In the genomic region with DNA sequence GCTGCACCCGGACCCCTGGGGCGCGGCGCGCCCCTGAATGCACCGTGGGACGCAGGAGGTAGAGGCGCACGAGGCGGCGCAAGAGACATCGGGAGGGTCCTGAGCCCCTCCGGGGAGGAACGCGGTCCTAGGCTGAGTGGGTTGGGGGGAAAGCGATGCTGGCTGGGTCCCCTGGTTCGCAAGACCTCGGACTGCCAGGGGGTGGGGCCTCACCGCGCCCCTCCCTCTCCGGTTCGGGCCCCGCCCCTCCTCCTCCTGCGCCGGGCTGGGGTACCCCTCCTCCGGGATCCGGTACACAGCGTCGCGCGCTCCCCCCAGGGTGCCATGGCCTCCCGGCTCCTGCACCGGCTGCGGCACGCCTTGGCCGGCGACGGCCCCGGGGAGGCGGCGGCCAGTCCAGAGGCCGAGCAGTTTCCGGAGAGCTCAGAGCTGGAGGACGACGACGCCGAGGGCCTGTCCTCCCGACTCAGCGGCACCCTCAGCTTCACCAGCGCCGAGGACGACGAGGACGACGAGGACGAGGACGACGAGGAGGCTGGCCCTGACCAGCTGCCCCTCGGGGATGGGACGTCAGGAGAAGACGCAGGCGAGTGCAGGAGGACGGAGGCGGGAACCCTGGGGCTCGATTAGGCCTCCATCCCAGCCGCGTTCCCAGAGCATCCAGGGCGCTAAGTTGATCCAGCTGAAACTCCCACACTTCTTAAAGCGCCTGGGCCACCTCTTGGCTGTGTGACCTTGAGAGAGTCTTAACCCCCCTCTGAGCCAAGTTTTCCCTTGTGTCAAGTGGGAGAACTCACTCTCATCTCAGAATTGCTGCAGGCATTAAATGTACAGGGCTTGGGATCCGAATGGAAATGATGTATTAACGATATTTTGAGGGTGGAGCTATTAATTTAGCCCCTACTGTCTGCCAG, we compare ENCODE assay signal across 1 cellular context.
A peak's percentile ranks its signal among the peaks of the same experiment; 100 is the strongest.
TF ChIP-seq lines count a peak whose summit lies in the region.

No MANE protein-coding gene starts in this region.

TF ChIP-seq in WTC11, 78 proteins besides CTCF, POLR2A, EP300 and RAD21 (continued from another document):
- TF ChIP-seq TP53 (CRISPR knock-in tag; IDR thresholded peaks at IDR 0.05) (peak; percentile 82; the same call in 1 of the 2 replicates), OVOL2 (CRISPR knock-in tag; IDR thresholded peaks at IDR 0.05; ENCODE audit: borderline replicate concordance) (no peak), SMAD4 (CRISPR knock-in tag; IDR thresholded peaks at IDR 0.05) (no peak), RORB (CRISPR knock-in tag; IDR thresholded peaks at IDR 0.05) (no peak), MYBL2 (CRISPR knock-in tag; IDR thresholded peaks at IDR 0.05) (peak; percentile 30; the same call in 1 of the 2 replicates), ZBTB21 (CRISPR knock-in tag; IDR thresholded peaks at IDR 0.05; ENCODE audit: borderline replicate concordance) (0 out of 2 replicates have a peak, but pooled peaks have one; percentile 78), NR2C2 (CRISPR knock-in tag; IDR thresholded peaks at IDR 0.05) (no peak), SMAD3 (CRISPR knock-in tag; IDR thresholded peaks at IDR 0.05; ENCODE audit: borderline replicate concordance) (no peak), TCF7 (CRISPR knock-in tag; IDR thresholded peaks at IDR 0.05; ENCODE audit: low read depth) (no peak), NR3C1 (CRISPR knock-in tag; conservative IDR thresholded peaks at IDR 0.05; ENCODE audit: low read depth) (peak; percentile 92; the same call in 1 of the 2 replicates), NFE2L1 (CRISPR knock-in tag; IDR thresholded peaks at IDR 0.05) (no peak), ELF4 (CRISPR knock-in tag; IDR thresholded peaks at IDR 0.05; ENCODE audit: low read depth) (no peak), ATF1 (CRISPR knock-in tag; IDR thresholded peaks at IDR 0.05) (no peak), FOXK1 (CRISPR knock-in tag; IDR thresholded peaks at IDR 0.05) (peak; percentile 55), HMGA2 (CRISPR knock-in tag; IDR thresholded peaks at IDR 0.05) (no peak), SP1 (CRISPR knock-in tag; conservative IDR thresholded peaks at IDR 0.05) (peak; percentile 89), KAT7 (CRISPR knock-in tag; IDR thresholded peaks at IDR 0.05; ENCODE audit: borderline replicate concordance) (0 out of 2 replicates have a peak, but pooled peaks have one; percentile 71), NR1H2 (CRISPR knock-in tag; IDR thresholded peaks at IDR 0.05) (no peak), NFATC4 (CRISPR knock-in tag; IDR thresholded peaks at IDR 0.05) (no peak), ETV6 (CRISPR knock-in tag; IDR thresholded peaks at IDR 0.05) (peak; percentile 35; the same call in 1 of the 2 replicates), MXD4 (CRISPR knock-in tag; IDR thresholded peaks at IDR 0.05; ENCODE audit: borderline replicate concordance) (no peak), CBFB (CRISPR knock-in tag; IDR thresholded peaks at IDR 0.05; ENCODE audit: low read depth) (peak; percentile 55; the same call in 1 of the 2 replicates), CREM (CRISPR knock-in tag; IDR thresholded peaks at IDR 0.05) (no peak; the same call in 1 of the 2 replicates), TEAD1 (CRISPR knock-in tag; IDR thresholded peaks at IDR 0.05) (0 out of 2 replicates have a peak, but pooled peaks have one; percentile 23), TEAD4 (CRISPR knock-in tag; IDR thresholded peaks at IDR 0.05) (no peak), ZNF396 (CRISPR knock-in tag; IDR thresholded peaks at IDR 0.05; ENCODE audit: borderline replicate concordance) (no peak), ZNF219 (CRISPR knock-in tag; IDR thresholded peaks at IDR 0.05; ENCODE audit: borderline replicate concordance) (no peak)
- TF ChIP-seq, protein P1, sequence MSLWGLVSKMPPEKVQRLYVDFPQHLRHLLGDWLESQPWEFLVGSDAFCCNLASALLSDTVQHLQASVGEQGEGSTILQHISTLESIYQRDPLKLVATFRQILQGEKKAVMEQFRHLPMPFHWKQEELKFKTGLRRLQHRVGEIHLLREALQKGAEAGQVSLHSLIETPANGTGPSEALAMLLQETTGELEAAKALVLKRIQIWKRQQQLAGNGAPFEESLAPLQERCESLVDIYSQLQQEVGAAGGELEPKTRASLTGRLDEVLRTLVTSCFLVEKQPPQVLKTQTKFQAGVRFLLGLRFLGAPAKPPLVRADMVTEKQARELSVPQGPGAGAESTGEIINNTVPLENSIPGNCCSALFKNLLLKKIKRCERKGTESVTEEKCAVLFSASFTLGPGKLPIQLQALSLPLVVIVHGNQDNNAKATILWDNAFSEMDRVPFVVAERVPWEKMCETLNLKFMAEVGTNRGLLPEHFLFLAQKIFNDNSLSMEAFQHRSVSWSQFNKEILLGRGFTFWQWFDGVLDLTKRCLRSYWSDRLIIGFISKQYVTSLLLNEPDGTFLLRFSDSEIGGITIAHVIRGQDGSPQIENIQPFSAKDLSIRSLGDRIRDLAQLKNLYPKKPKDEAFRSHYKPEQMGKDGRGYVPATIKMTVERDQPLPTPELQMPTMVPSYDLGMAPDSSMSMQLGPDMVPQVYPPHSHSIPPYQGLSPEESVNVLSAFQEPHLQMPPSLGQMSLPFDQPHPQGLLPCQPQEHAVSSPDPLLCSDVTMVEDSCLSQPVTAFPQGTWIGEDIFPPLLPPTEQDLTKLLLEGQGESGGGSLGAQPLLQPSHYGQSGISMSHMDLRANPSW (CRISPR knock-in tag; conservative IDR thresholded peaks at IDR 0.05; ENCODE audit: low read depth), result no peak
- TF ChIP-seq, protein P2, sequence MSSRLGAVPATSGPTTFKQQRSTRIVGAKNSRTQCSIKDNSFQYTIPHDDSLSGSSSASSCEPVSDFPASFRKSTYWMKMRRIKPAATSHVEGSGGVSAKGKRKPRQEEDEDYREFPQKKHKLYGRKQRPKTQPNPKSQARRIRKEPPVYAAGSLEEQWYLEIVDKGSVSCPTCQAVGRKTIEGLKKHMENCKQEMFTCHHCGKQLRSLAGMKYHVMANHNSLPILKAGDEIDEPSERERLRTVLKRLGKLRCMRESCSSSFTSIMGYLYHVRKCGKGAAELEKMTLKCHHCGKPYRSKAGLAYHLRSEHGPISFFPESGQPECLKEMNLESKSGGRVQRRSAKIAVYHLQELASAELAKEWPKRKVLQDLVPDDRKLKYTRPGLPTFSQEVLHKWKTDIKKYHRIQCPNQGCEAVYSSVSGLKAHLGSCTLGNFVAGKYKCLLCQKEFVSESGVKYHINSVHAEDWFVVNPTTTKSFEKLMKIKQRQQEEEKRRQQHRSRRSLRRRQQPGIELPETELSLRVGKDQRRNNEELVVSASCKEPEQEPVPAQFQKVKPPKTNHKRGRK (CRISPR knock-in tag; IDR thresholded peaks at IDR 0.05; ENCODE audit: borderline replicate concordance), result no peak
- TF ChIP-seq, protein P3, sequence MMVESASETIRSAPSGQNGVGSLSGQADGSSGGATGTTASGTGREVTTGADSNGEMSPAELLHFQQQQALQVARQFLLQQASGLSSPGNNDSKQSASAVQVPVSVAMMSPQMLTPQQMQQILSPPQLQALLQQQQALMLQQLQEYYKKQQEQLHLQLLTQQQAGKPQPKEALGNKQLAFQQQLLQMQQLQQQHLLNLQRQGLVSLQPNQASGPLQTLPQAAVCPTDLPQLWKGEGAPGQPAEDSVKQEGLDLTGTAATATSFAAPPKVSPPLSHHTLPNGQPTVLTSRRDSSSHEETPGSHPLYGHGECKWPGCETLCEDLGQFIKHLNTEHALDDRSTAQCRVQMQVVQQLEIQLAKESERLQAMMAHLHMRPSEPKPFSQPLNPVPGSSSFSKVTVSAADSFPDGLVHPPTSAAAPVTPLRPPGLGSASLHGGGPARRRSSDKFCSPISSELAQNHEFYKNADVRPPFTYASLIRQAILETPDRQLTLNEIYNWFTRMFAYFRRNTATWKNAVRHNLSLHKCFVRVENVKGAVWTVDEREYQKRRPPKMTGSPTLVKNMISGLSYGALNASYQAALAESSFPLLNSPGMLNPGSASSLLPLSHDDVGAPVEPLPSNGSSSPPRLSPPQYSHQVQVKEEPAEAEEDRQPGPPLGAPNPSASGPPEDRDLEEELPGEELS (CRISPR knock-in tag; IDR thresholded peaks at IDR 0.05), result peak; percentile 62; the same call in 1 of the 2 replicates
- TF ChIP-seq, protein P4, sequence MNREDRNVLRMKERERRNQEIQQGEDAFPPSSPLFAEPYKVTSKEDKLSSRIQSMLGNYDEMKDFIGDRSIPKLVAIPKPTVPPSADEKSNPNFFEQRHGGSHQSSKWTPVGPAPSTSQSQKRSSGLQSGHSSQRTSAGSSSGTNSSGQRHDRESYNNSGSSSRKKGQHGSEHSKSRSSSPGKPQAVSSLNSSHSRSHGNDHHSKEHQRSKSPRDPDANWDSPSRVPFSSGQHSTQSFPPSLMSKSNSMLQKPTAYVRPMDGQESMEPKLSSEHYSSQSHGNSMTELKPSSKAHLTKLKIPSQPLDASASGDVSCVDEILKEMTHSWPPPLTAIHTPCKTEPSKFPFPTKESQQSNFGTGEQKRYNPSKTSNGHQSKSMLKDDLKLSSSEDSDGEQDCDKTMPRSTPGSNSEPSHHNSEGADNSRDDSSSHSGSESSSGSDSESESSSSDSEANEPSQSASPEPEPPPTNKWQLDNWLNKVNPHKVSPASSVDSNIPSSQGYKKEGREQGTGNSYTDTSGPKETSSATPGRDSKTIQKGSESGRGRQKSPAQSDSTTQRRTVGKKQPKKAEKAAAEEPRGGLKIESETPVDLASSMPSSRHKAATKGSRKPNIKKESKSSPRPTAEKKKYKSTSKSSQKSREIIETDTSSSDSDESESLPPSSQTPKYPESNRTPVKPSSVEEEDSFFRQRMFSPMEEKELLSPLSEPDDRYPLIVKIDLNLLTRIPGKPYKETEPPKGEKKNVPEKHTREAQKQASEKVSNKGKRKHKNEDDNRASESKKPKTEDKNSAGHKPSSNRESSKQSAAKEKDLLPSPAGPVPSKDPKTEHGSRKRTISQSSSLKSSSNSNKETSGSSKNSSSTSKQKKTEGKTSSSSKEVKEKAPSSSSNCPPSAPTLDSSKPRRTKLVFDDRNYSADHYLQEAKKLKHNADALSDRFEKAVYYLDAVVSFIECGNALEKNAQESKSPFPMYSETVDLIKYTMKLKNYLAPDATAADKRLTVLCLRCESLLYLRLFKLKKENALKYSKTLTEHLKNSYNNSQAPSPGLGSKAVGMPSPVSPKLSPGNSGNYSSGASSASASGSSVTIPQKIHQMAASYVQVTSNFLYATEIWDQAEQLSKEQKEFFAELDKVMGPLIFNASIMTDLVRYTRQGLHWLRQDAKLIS (CRISPR knock-in tag; IDR thresholded peaks at IDR 0.05; ENCODE audit: borderline replicate concordance), result peak; percentile 67; the same call in 1 of the 2 replicates
- TF ChIP-seq, protein P5, sequence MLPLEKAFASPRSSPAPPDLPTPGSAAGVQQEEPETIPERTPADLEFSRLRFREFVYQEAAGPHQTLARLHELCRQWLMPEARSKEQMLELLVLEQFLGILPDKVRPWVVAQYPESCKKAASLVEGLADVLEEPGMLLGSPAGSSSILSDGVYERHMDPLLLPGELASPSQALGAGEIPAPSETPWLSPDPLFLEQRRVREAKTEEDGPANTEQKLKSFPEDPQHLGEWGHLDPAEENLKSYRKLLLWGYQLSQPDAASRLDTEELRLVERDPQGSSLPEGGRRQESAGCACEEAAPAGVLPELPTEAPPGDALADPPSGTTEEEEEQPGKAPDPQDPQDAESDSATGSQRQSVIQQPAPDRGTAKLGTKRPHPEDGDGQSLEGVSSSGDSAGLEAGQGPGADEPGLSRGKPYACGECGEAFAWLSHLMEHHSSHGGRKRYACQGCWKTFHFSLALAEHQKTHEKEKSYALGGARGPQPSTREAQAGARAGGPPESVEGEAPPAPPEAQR (CRISPR knock-in tag; IDR thresholded peaks at IDR 0.05), result no peak
- TF ChIP-seq, protein P6, sequence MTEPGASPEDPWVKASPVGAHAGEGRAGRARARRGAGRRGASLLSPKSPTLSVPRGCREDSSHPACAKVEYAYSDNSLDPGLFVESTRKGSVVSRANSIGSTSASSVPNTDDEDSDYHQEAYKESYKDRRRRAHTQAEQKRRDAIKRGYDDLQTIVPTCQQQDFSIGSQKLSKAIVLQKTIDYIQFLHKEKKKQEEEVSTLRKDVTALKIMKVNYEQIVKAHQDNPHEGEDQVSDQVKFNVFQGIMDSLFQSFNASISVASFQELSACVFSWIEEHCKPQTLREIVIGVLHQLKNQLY (CRISPR knock-in tag; IDR thresholded peaks at IDR 0.05), result 0 out of 2 replicates have a peak, but pooled peaks have one; percentile 7
- TF ChIP-seq, protein P7, sequence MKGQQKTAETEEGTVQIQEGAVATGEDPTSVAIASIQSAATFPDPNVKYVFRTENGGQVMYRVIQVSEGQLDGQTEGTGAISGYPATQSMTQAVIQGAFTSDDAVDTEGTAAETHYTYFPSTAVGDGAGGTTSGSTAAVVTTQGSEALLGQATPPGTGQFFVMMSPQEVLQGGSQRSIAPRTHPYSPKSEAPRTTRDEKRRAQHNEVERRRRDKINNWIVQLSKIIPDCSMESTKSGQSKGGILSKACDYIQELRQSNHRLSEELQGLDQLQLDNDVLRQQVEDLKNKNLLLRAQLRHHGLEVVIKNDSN (CRISPR knock-in tag; IDR thresholded peaks at IDR 0.05), result 0 out of 2 replicates have a peak, but pooled peaks have one; percentile 7
- TF ChIP-seq, protein P8, sequence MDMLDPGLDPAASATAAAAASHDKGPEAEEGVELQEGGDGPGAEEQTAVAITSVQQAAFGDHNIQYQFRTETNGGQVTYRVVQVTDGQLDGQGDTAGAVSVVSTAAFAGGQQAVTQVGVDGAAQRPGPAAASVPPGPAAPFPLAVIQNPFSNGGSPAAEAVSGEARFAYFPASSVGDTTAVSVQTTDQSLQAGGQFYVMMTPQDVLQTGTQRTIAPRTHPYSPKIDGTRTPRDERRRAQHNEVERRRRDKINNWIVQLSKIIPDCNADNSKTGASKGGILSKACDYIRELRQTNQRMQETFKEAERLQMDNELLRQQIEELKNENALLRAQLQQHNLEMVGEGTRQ (CRISPR knock-in tag; IDR thresholded peaks at IDR 0.05), result peak; percentile 32
- TF ChIP-seq, protein P9, sequence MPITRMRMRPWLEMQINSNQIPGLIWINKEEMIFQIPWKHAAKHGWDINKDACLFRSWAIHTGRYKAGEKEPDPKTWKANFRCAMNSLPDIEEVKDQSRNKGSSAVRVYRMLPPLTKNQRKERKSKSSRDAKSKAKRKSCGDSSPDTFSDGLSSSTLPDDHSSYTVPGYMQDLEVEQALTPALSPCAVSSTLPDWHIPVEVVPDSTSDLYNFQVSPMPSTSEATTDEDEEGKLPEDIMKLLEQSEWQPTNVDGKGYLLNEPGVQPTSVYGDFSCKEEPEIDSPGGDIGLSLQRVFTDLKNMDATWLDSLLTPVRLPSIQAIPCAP (CRISPR knock-in tag; IDR thresholded peaks at IDR 0.05), result 0 out of 2 replicates have a peak, but pooled peaks have one; percentile 83
